30 cellular contexts compared by ENCODE assay signal in the genomic region with DNA sequence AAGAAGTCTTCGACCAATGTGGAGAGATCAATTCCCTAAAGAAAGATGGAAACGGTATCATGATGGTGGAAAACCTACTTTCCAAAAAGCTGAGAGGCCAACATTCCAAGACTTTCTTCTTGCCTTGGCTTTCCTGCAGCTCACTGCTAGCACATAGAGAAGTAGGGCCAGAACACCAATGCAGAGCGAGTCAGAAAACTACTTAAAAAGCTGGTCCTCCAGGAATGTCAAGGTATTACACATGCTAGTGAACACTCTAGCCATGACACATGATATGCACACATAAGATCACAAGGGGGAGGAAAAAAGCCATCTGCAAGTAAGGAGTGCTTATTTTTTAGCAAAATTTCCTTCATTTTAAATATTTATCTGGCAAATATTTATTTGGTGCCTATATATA.
"Had no signal": no experiment of that assay in that cellular context is flagged by ENCODE, and none has a peak within 500 bp of the region (broad histone marks: within the 10 kb centered on the region; RNA-seq: fewer than 3 reads in every experiment).

No MANE protein-coding gene starts in this region.

- H3K36me3 ChIP-seq: colonic mucosa had no signal

- DNase-seq: activated CD4-positive, alpha-beta memory T cell treated with anti-CD3 and anti-CD28 coated beads for 36 hours; activated CD4-positive, alpha-beta T cell treated with anti-CD3 and anti-CD28 coated beads for 36 hours; activated CD4-positive, alpha-beta T cell treated with anti-CD3 and anti-CD28 coated beads, Interleukin-2, amount 10 ng/mL, durations not matched to agents 24 days and 14 days; activated CD4-positive, CD25-positive, alpha-beta regulatory T cell; activated CD4-positive, CD25-positive, alpha-beta regulatory T cell treated with anti-CD3 and anti-CD28 coated beads, Interleukin-2, amount 50 U/mL, for 72 hours; activated CD8-positive, alpha-beta memory T cell treated with anti-CD3 and anti-CD28 coated beads, Interleukin-2, amount 10 ng/mL, durations not matched to agents 7 days and 5 days; activated CD8-positive, alpha-beta memory T cell treated with anti-CD3 and anti-CD28 coated beads, Interleukin-2, amount 50 U/mL, for 4 hours; activated CD8-positive, alpha-beta T cell treated with anti-CD3 and anti-CD28 coated beads, Interleukin-2, amount 10 ng/mL, durations not matched to agents 7 days and 5 days; activated effector memory CD4-positive, alpha-beta T cell treated with anti-CD3 and anti-CD28 coated beads, Interleukin-2, amount 50 U/mL, for 16 hours; activated naive CD4-positive, alpha-beta T cell treated with anti-CD3 and anti-CD28 coated beads for 36 hours; activated naive CD8-positive, alpha-beta T cell treated with anti-CD3 and anti-CD28 coated beads for 36 hours; activated naive CD8-positive, alpha-beta T cell treated with anti-CD3 and anti-CD28 coated beads, Interleukin-2, amount 50 U/mL, for 24 hours; activated T-cell treated with anti-CD3 and anti-CD28 coated beads, Interleukin-2, amount 50 U/mL, for 1 hour; activated T-cell treated with anti-CD3 and anti-CD28 coated beads, Interleukin-2, amount 50 U/mL, for 48 hours; adrenal gland; amygdala; aorta; body of pancreas; caudate nucleus; colonic mucosa; effector CD8-positive, alpha-beta T cell; foreskin melanocyte; heart right ventricle; T-helper 17 cell; T1000 had no signal

- H3K27me3 ChIP-seq: adrenal gland, body of pancreas, colonic mucosa, gastroesophageal sphincter, heart right ventricle, hepatocyte had no signal

- H3K4me3 ChIP-seq: adrenal gland, body of pancreas, colonic mucosa, gastroesophageal sphincter, heart right ventricle, hepatocyte had no signal

- H2AFZ ChIP-seq: hepatocyte had no signal

- H3K4me2 ChIP-seq: hepatocyte had no signal

- H3K9me3 ChIP-seq: adrenal gland, body of pancreas, colonic mucosa, gastroesophageal sphincter, heart right ventricle had no signal

- H3K4me1 ChIP-seq: adrenal gland, body of pancreas, colonic mucosa, gastroesophageal sphincter, heart right ventricle had no signal

- FAIRE-seq: endometrium, endothelial cell of umbilical vein had no signal

- H3K79me2 ChIP-seq: hepatocyte had no signal

- H3K27ac ChIP-seq: adrenal gland, colonic mucosa, gastroesophageal sphincter, heart right ventricle had no signal

- ATAC-seq: activated CD4-positive, alpha-beta T cell treated with anti-CD3 and anti-CD28 coated beads for 36 hours; activated CD8-positive, alpha-beta memory T cell treated with anti-CD3 and anti-CD28 coated beads, Interleukin-2, amount 10 ng/mL, durations not matched to agents 7 days and 5 days; activated CD8-positive, alpha-beta T cell treated with anti-CD3 and anti-CD28 coated beads, Interleukin-2, amount 10 ng/mL, durations not matched to agents 7 days and 5 days; activated naive CD8-positive, alpha-beta T cell treated with anti-CD3 and anti-CD28 coated beads, Interleukin-2, amount 50 U/mL, for 24 hours; body of pancreas; esophagus mucosa; gastroesophageal sphincter; heart right ventricle; T-helper 17 cell had no signal
